8 cellular contexts compared by ENCODE assay signal in genomic region chrX:134803551-134804183, GRCh38. TPM values are rescaled to one million over a fixed set of nuclear protein-coding genes. Genes with fewer than 3 reads are reported as not detected.
DNase-seq lines count a peak whose midpoint lies in the region; ATAC-seq lines count a peak whose summit lies in the region.

No MANE protein-coding gene starts in this region.

- H3K4me1 Mint-ChIP-seq in stimulated activated naive CD8-positive, alpha-beta T cell treated with anti-CD3 and anti-CD28 coated beads, Interleukin-15, Interleukin-2, amounts not matched to agents 100 ng/mL and 50 ng/mL, for 24 hours (ENCODE audit: low read depth) = peaks cover 30% of the 10 kb centered on the region
- H3K4me1 Mint-ChIP-seq in activated CD8-positive, alpha-beta T cell treated with anti-CD3 and anti-CD28 coated beads, Interleukin-2, amount 10 ng/mL, durations not matched to agents 7 days and 5 days (ENCODE audit: low read depth) = peaks cover 31% of the 10 kb centered on the region

- peak overlapping the region; percentile 79 for H3K27ac Mint-ChIP-seq in stimulated activated naive CD8-positive, alpha-beta T cell treated with anti-CD3 and anti-CD28 coated beads, Interleukin-15, Interleukin-2, amounts not matched to agents 100 ng/mL and 50 ng/mL, for 24 hours
- peak overlapping the region; percentile 72 for H3K27ac Mint-ChIP-seq in activated CD8-positive, alpha-beta T cell treated with anti-CD3 and anti-CD28 coated beads, Interleukin-2, amount 10 ng/mL, durations not matched to agents 7 days and 5 days

- peak overlapping the region; percentile 42 for H3K4me3 Mint-ChIP-seq in stimulated activated naive CD8-positive, alpha-beta T cell treated with anti-CD3 and anti-CD28 coated beads, Interleukin-15, Interleukin-2, amounts not matched to agents 100 ng/mL and 50 ng/mL, for 24 hours
- no peak overlapping the region for H3K4me3 Mint-ChIP-seq in activated CD8-positive, alpha-beta T cell treated with anti-CD3 and anti-CD28 coated beads, Interleukin-2, amount 10 ng/mL, durations not matched to agents 7 days and 5 days

- POLR2A ChIA-PET in activated CD8-positive, alpha-beta T cell treated with anti-CD3 and anti-CD28 coated beads, Interleukin-2, amount 10 ng/mL, durations not matched to agents 7 days and 5 days (lab: Charles Lee) = no interaction called here

- no peak for ATAC-seq in stimulated activated naive CD8-positive, alpha-beta T cell treated with anti-CD3 and anti-CD28 coated beads, Interleukin-15, Interleukin-2, amounts not matched to agents 100 U/mL and 50 U/mL, for 24 hours
- peak; percentile 35 for ATAC-seq in HG03432 (IDR thresholded peaks at IDR 0.05; ENCODE audit: unreplicated experiment)
- ATAC-seq in activated CD8-positive, alpha-beta T cell treated with anti-CD3 and anti-CD28 coated beads, Interleukin-2, amount 10 ng/mL, durations not matched to agents 7 days and 5 days = peak; percentile 27

- CTCF ChIA-PET in activated CD8-positive, alpha-beta T cell treated with anti-CD3 and anti-CD28 coated beads, Interleukin-2, amount 10 ng/mL, durations not matched to agents 7 days and 5 days (lab: Charles Lee) = interaction anchor here (1.2 kb wide), 1 partner anchor 105 kb away, joined by 6 read pairs; no protein-coding TSS in a partner anchor

- H3K9me3 Mint-ChIP-seq in stimulated activated naive CD8-positive, alpha-beta T cell treated with anti-CD3 and anti-CD28 coated beads, Interleukin-15, Interleukin-2, amounts not matched to agents 100 ng/mL and 50 ng/mL, for 24 hours = no peaks in the 10 kb centered on the region
- H3K9me3 Mint-ChIP-seq in activated CD8-positive, alpha-beta T cell treated with anti-CD3 and anti-CD28 coated beads, Interleukin-2, amount 10 ng/mL, durations not matched to agents 7 days and 5 days (ENCODE audit: insufficient read depth) = no peaks in the 10 kb centered on the region

- no peak for DNase-seq in stimulated activated naive CD8-positive, alpha-beta T cell treated with anti-CD3 and anti-CD28 coated beads, Interleukin-15, Interleukin-2, amounts not matched to agents 100 U/mL and 50 U/mL, for 24 hours
- peak; percentile 44 for DNase-seq in activated CD8-positive, alpha-beta T cell treated with anti-CD3 and anti-CD28 coated beads, Interleukin-2, amount 10 ng/mL, durations not matched to agents 7 days and 5 days
- DNase-seq in LoVo (ENCODE audit: low spot score) (no peak), NCI-H82 treated with DMSO at 0.1 percent for 48 hours (lab: John Stamatoyannopoulos, UW; ENCODE audit: unreplicated experiment) (no peak), NCI-H2196 (lab: John Stamatoyannopoulos, UW; ENCODE audit: unreplicated experiment) (no peak), C1 segment of cervical spinal cord (lab: John Stamatoyannopoulos, UW) (no peak)

- no peaks in the 10 kb centered on the region for H3K36me3 Mint-ChIP-seq in stimulated activated naive CD8-positive, alpha-beta T cell treated with anti-CD3 and anti-CD28 coated beads, Interleukin-15, Interleukin-2, amounts not matched to agents 100 ng/mL and 50 ng/mL, for 24 hours (ENCODE audit: low read depth)
- H3K36me3 Mint-ChIP-seq in activated CD8-positive, alpha-beta T cell treated with anti-CD3 and anti-CD28 coated beads, Interleukin-2, amount 10 ng/mL, durations not matched to agents 7 days and 5 days (ENCODE audit: low read depth) = no peaks in the 10 kb centered on the region

- no peaks in the 10 kb centered on the region for H3K27me3 Mint-ChIP-seq in stimulated activated naive CD8-positive, alpha-beta T cell treated with anti-CD3 and anti-CD28 coated beads, Interleukin-15, Interleukin-2, amounts not matched to agents 100 ng/mL and 50 ng/mL, for 24 hours
- no peaks in the 10 kb centered on the region for H3K27me3 Mint-ChIP-seq in activated CD8-positive, alpha-beta T cell treated with anti-CD3 and anti-CD28 coated beads, Interleukin-2, amount 10 ng/mL, durations not matched to agents 7 days and 5 days (ENCODE audit: low read depth)

RNA-seq across cellular contexts. Expression of gene PABIR2, which starts 6.7 kb away (rescaled TPM):
- total RNA-seq in activated CD8-positive, alpha-beta T cell treated with anti-CD3 and anti-CD28 coated beads, Interleukin-2, amount 10 ng/mL, durations not matched to agents 7 days and 5 days = 10 to 100 TPM; 58.5 to 61.3 TPM
